In genomic region chr16:3095869-3096268, GRCh38 we compare ENCODE assay signal across 8 cellular contexts. TPM values are rescaled to one million over a fixed set of nuclear protein-coding genes. Genes with fewer than 3 reads are reported as not detected.
DNase-seq lines count a peak whose midpoint lies in the region; ATAC-seq and TF ChIP-seq lines count a peak whose summit lies in the region.

No MANE protein-coding gene starts in this region.

- no peaks in the 10 kb centered on the region for H3K27me3 Mint-ChIP-seq in naive thymus-derived CD4-positive, alpha-beta T cell

- H3K4me3 ChIP-seq in naive thymus-derived CD4-positive, alpha-beta T cell (ENCODE audit: low read length), result no peak overlapping the region
- no peak overlapping the region for H3K4me3 ChIP-seq in tibial artery

- H3K4me3 Mint-ChIP-seq in naive thymus-derived CD4-positive, alpha-beta T cell, result peak overlapping the region in 9 of 10 donors; percentile 19 to 59 (median 29)

- no peaks in the 10 kb centered on the region for H3K9me3 ChIP-seq in naive thymus-derived CD4-positive, alpha-beta T cell (ENCODE audit: control insufficient read depth in 2 of 3, low read length in 3 of 3)
- no peaks in the 10 kb centered on the region for H3K9me3 ChIP-seq in tibial artery

- peaks cover 28 to 36% of the 10 kb centered on the region in 2 donors for H3K4me1 ChIP-seq in naive thymus-derived CD4-positive, alpha-beta T cell (ENCODE audit: control insufficient read depth in 2 of 2, insufficient read depth in 2 of 2, low read length in 2 of 2)
- peaks cover 0 to 10% (median 4%) of the 10 kb centered on the region in 4 donors for H3K4me1 ChIP-seq in tibial artery

- peak; percentile 64 for ATAC-seq in GM21825 (IDR thresholded peaks at IDR 0.05; ENCODE audit: unreplicated experiment)
- ATAC-seq in activated naive CD4-positive, alpha-beta T cell treated with anti-CD3 and anti-CD28 coated beads, Interleukin-2, amount 50 U/mL, for 72 hours, result peak; percentile 54 to 84
- ATAC-seq in naive thymus-derived CD4-positive, alpha-beta T cell, result peak; percentile 81

- H3K27ac ChIP-seq in naive thymus-derived CD4-positive, alpha-beta T cell (ENCODE audit: low read depth, low read length), result peak overlapping the region; percentile 44
- H3K27ac ChIP-seq in tibial artery, result no peak overlapping the region

- intact Hi-C loops in naive thymus-derived CD4-positive, alpha-beta T cell (cut with micrococcal nuclease), result loop anchor here (1.0 to 2.0 kb wide), 7 partner anchors 10 to 70 kb away; no protein-coding TSS in a partner anchor
- intact Hi-C loops in tibial artery (cut with DNase I; ENCODE audit: low total_unique reads), result no loop called here

- peaks cover 20 to 63% (median 50%) of the 10 kb centered on the region in 7 donors for H3K4me1 Mint-ChIP-seq in naive thymus-derived CD4-positive, alpha-beta T cell

- no peak overlapping the region for H3K27ac Mint-ChIP-seq in activated naive CD4-positive, alpha-beta T cell treated with anti-CD3 and anti-CD28 coated beads, Interleukin-2, amount 50 U/mL, for 72 hours
- peak overlapping the region in 7 of 9 donors; percentile 43 to 91 (median 80) for H3K27ac Mint-ChIP-seq in naive thymus-derived CD4-positive, alpha-beta T cell

- CTCF ChIA-PET in naive thymus-derived CD4-positive, alpha-beta T cell (lab: Charles Lee), result interaction anchor here (0.6 to 15.4 kb wide), 18 partner anchors 9 to 365 kb away, joined by 3 to 233 read pairs (median 4); partner anchors contain the start of genes IL32 and ZNF213

- no peaks in the 10 kb centered on the region for H3K27me3 ChIP-seq in naive thymus-derived CD4-positive, alpha-beta T cell (ENCODE audit: control insufficient read depth in 2 of 2, insufficient read depth in 2 of 2, low read length in 2 of 2)
- H3K27me3 ChIP-seq in tibial artery, result peaks cover 0 to 69% of the 10 kb centered on the region in 2 donors

- DNase-seq in GM03348 (ENCODE audit: low spot score) (peak; percentile 41), OCI-M1 (lab: John Stamatoyannopoulos, UW) (peak; percentile 75), NCI-H345 treated with DMSO at 0.1 percent for 48 hours (lab: John Stamatoyannopoulos, UW; ENCODE audit: unreplicated experiment) (no peak), tibial artery (no peak), NCI-H2081 (lab: John Stamatoyannopoulos, UW) (no peak)
- peak in 1 of 2 donors; percentile 57 for DNase-seq in activated naive CD4-positive, alpha-beta T cell treated with anti-CD3 and anti-CD28 coated beads, Interleukin-2, amount 50 U/mL, for 72 hours (ENCODE audit: low spot score in 2 of 2)
- DNase-seq in naive thymus-derived CD4-positive, alpha-beta T cell, result peak in 8 of 9 donors; percentile 36 to 64 (median 56)

- H3K36me3 Mint-ChIP-seq in activated naive CD4-positive, alpha-beta T cell treated with anti-CD3 and anti-CD28 coated beads, Interleukin-2, amount 50 U/mL, for 72 hours, result no peaks in the 10 kb centered on the region
- peaks cover 0 to 6% (median 0%) of the 10 kb centered on the region in 5 donors for H3K36me3 Mint-ChIP-seq in naive thymus-derived CD4-positive, alpha-beta T cell

- no peaks in the 10 kb centered on the region for H3K36me3 ChIP-seq in naive thymus-derived CD4-positive, alpha-beta T cell (ENCODE audit: control insufficient read depth in 2 of 3, insufficient read depth in 3 of 3, low read length in 3 of 3)
- H3K36me3 ChIP-seq in tibial artery, result no peaks in the 10 kb centered on the region

- H3K9me3 Mint-ChIP-seq in activated naive CD4-positive, alpha-beta T cell treated with anti-CD3 and anti-CD28 coated beads, Interleukin-2, amount 50 U/mL, for 72 hours, result no peaks in the 10 kb centered on the region
- H3K9me3 Mint-ChIP-seq in naive thymus-derived CD4-positive, alpha-beta T cell, result no peaks in the 10 kb centered on the region

- POLR2A ChIA-PET in naive thymus-derived CD4-positive, alpha-beta T cell (lab: Charles Lee), result interaction anchor here (1.0 to 8.3 kb wide), 7 partner anchors 9 to 48 kb away, joined by 3 to 95 read pairs (median 8); partner anchors contain the start of gene IL32

- TF ChIP-seq CTCF in tibial artery (IDR thresholded peaks at IDR 0.05), result no peak

RNA-seq across cellular contexts. Expression of gene ZSCAN10, which starts 3.2 kb away (rescaled TPM):
- total RNA-seq in activated naive CD4-positive, alpha-beta T cell treated with anti-CD3 and anti-CD28 coated beads, Interleukin-2, amount 50 U/mL, for 72 hours, result under 1 TPM; 0.14 to 0.68 TPM
- total RNA-seq in naive thymus-derived CD4-positive, alpha-beta T cell, result under 1 TPM in 3 of 5 experiments, not detected in 2; 0.22 to 0.61 (median 0.29) TPM
- under 1 TPM in 1 of 2 donors, not detected in 1; 0.35 TPM for polyA plus RNA-seq in naive thymus-derived CD4-positive, alpha-beta T cell

RNA-seq across cellular contexts. Expression of gene ZNF205, which starts 16.5 kb away (rescaled TPM):
- under 1 TPM in 1 of 2 donors, not detected in 1; 0.18 TPM for total RNA-seq in activated naive CD4-positive, alpha-beta T cell treated with anti-CD3 and anti-CD28 coated beads, Interleukin-2, amount 50 U/mL, for 72 hours
- total RNA-seq in naive thymus-derived CD4-positive, alpha-beta T cell, result under 1 TPM in 1 of 5 experiments, not detected in 4; 0.29 TPM
- polyA plus RNA-seq in naive thymus-derived CD4-positive, alpha-beta T cell, result under 1 TPM in 1 of 2 donors, not detected in 1; 0.09 TPM

RNA-seq across cellular contexts. Expression of gene IL32, which starts 30.4 kb away (rescaled TPM):
- 1,000 to 10,000 TPM; 2,042 to 3,291 TPM for total RNA-seq in activated naive CD4-positive, alpha-beta T cell treated with anti-CD3 and anti-CD28 coated beads, Interleukin-2, amount 50 U/mL, for 72 hours
- 1,000 to 10,000 TPM in 1 of 5 experiments, 100 to 1,000 TPM in 4; 351 to 3,697 (median 587) TPM for total RNA-seq in naive thymus-derived CD4-positive, alpha-beta T cell
- polyA plus RNA-seq in naive thymus-derived CD4-positive, alpha-beta T cell, result 1,000 to 10,000 TPM; 1,418 to 1,605 TPM

RNA-seq across cellular contexts. Expression of gene ZNF213, which starts 39.0 kb away (rescaled TPM):
- 1 to 10 TPM; 6.1 to 8.2 TPM for total RNA-seq in activated naive CD4-positive, alpha-beta T cell treated with anti-CD3 and anti-CD28 coated beads, Interleukin-2, amount 50 U/mL, for 72 hours
- 10 to 100 TPM in 3 of 5 experiments, 1 to 10 TPM in 2; 3.8 to 14.0 (median 11.8) TPM for total RNA-seq in naive thymus-derived CD4-positive, alpha-beta T cell
- polyA plus RNA-seq in naive thymus-derived CD4-positive, alpha-beta T cell, result 1 to 10 TPM; 1.7 to 3.4 TPM

RNA-seq across cellular contexts. Expression of gene MMP25, which starts 49.5 kb away (rescaled TPM):
- 1 to 10 TPM; 1.8 to 2.0 TPM for total RNA-seq in activated naive CD4-positive, alpha-beta T cell treated with anti-CD3 and anti-CD28 coated beads, Interleukin-2, amount 50 U/mL, for 72 hours
- 10 to 100 TPM in 2 of 5 experiments, 1 to 10 TPM in 1, under 1 TPM in 2; 0.73 to 64.4 (median 3.7) TPM for total RNA-seq in naive thymus-derived CD4-positive, alpha-beta T cell
- polyA plus RNA-seq in naive thymus-derived CD4-positive, alpha-beta T cell, result under 1 TPM; 0.64 to 0.93 TPM

Comparison
In these comparisons a context has a peak if more than half of its experiments do, and no peak if none do; other contexts are left out.
1. DNase-seq: peak in GM03348 (single experiment), OCI-M1 (single experiment) and naive thymus-derived CD4-positive, alpha-beta T cell (8 of 9); none in NCI-H345 treated with DMSO at 0.1 percent for 48 hours (single experiment), tibial artery (0 of 2) and NCI-H2081 (0 of 2).
2. H3K27ac Mint-ChIP-seq: peak in naive thymus-derived CD4-positive, alpha-beta T cell (7 of 9); none in activated naive CD4-positive, alpha-beta T cell treated with anti-CD3 and anti-CD28 coated beads, Interleukin-2, amount 50 U/mL, for 72 hours (0 of 2).
3. Peak in every context shown above with its lines, with median percentiles within 50 percentile points of each other: ATAC-seq.